8 cellular contexts compared by ENCODE assay signal in genomic region chr4:152938237-152938969, GRCh38. TPM values are rescaled to one million over a fixed set of nuclear protein-coding genes. Genes with fewer than 3 reads are reported as not detected.
DNase-seq lines count a peak whose midpoint lies in the region; ATAC-seq and TF ChIP-seq lines count a peak whose summit lies in the region.

No MANE protein-coding gene starts in this region.

- no peak overlapping the region for H3K9ac ChIP-seq in rectal smooth muscle tissue (ENCODE audit: low read length)

- H3K4me3 ChIP-seq in GM08714 (ENCODE audit: low read length) (peak overlapping the region; percentile 78; the same call in 1 of the 2 replicates), SJCRH30 (peak overlapping the region; percentile 71), fibroblast of villous mesenchyme (ENCODE audit: low read depth, low read length) (peak overlapping the region; percentile 55), rectal smooth muscle tissue (ENCODE audit: low read length) (peak overlapping the region; percentile 65)

- no peak overlapping the region for H3K27ac ChIP-seq in SJCRH30
- no peak overlapping the region for H3K27ac ChIP-seq in rectal smooth muscle tissue (ENCODE audit: low read depth, low read length)

- ATAC-seq in HG03039 (IDR thresholded peaks at IDR 0.05; ENCODE audit: unreplicated experiment), result no peak

- H3K4me1 ChIP-seq in SJCRH30, result no peaks in the 10 kb centered on the region
- no peaks in the 10 kb centered on the region for H3K4me1 ChIP-seq in rectal smooth muscle tissue (ENCODE audit: control insufficient read depth, insufficient read depth, low read length)

- H3K9me3 ChIP-seq in SJCRH30 (replicated peaks), result no peaks in the 10 kb centered on the region

- no peaks in the 10 kb centered on the region for H3K27me3 ChIP-seq in SJCRH30
- H3K27me3 ChIP-seq in rectal smooth muscle tissue (ENCODE audit: control insufficient read depth, insufficient read depth, low read length), result no peaks in the 10 kb centered on the region

- no peak for DNase-seq in SJCRH30
- no peak for DNase-seq in fibroblast of villous mesenchyme (ENCODE audit: low read depth)
- DNase-seq in NCI-H446 treated with DMSO at 0.1 percent for 48 hours (lab: John Stamatoyannopoulos, UW), result no peak
- DNase-seq in dermis blood vessel endothelial cell, result no peak
- no peak for DNase-seq in HuH-7.5 (ENCODE audit: low spot score)

- no peak for TF ChIP-seq CTCF in fibroblast of villous mesenchyme (IDR thresholded peaks at IDR 0.05; ENCODE audit: insufficient read depth, low read depth, low read length)

- H3K36me3 ChIP-seq in SJCRH30, result no peaks in the 10 kb centered on the region
- no peaks in the 10 kb centered on the region for H3K36me3 ChIP-seq in rectal smooth muscle tissue (ENCODE audit: control insufficient read depth, insufficient read depth, low read length)

RNA-seq across cellular contexts. Expression of gene FHDC1, which starts 2.3 kb away (rescaled TPM):
- 1.9 and 2.0 TPM in 2 replicates for total RNA-seq in SJCRH30 (2014; rRNA removed; shearing (Covaris generic))
- total RNA-seq in fibroblast of villous mesenchyme (0.32 and 1.7 TPM in 2 replicates), dermis blood vessel endothelial cell (0.42 and 0.68 TPM in 2 replicates)
